22 cellular contexts compared by ENCODE assay signal in genomic region chrX:138519296-138519695, GRCh38.
DNase-seq lines count a peak whose midpoint lies in the region; ATAC-seq, FAIRE-seq and TF ChIP-seq lines count a peak whose summit lies in the region.
"Had no signal": no experiment of that assay in that cellular context is flagged by ENCODE, and none has a peak within 500 bp of the region (broad histone marks: within the 10 kb centered on the region; RNA-seq: fewer than 3 reads in every experiment).

No MANE protein-coding gene starts in this region.

- H3K9me3 Mint-ChIP-seq in GM23338, result no peaks in the 10 kb centered on the region
- peaks cover 0 to 15% of the 10 kb centered on the region in 2 donors for H3K9me3 Mint-ChIP-seq in natural killer cell
- H3K9me3 Mint-ChIP-seq: activated CD8-positive, alpha-beta T cell treated with anti-CD3 and anti-CD28 coated beads for 36 hours had no signal

- no peak overlapping the region for H3K4me3 ChIP-seq in GM23338
- H3K4me3 ChIP-seq in bronchial epithelial cell (ENCODE audit: low read depth, low read length), result no peak overlapping the region
- no peak overlapping the region for H3K4me3 ChIP-seq in left ventricle myocardium inferior
- H3K4me3 ChIP-seq: ovary, SK-N-MC, spleen had no signal

- H3K27me3 Mint-ChIP-seq in GM23338 (ENCODE audit: insufficient read depth, low read depth, poor library complexity), result peaks cover 2% of the 10 kb centered on the region
- peaks cover 0 to 5% of the 10 kb centered on the region in 2 donors for H3K27me3 Mint-ChIP-seq in natural killer cell (ENCODE audit: low read depth in 2 of 2)
- H3K27me3 Mint-ChIP-seq: activated CD8-positive, alpha-beta T cell treated with anti-CD3 and anti-CD28 coated beads for 36 hours; activated naive CD8-positive, alpha-beta T cell treated with anti-CD3 and anti-CD28 coated beads, Interleukin-2, amount 50 U/mL, for 24 hours had no signal

- DNase-seq in GM23338 (ENCODE audit: low spot score) (peak; percentile 12), bronchial epithelial cell (ENCODE audit: low read depth) (peak; percentile 4), myocyte (ENCODE audit: low read depth) (peak; percentile 4), natural killer cell (no peak), NCI-H2196 (lab: John Stamatoyannopoulos, UW; ENCODE audit: unreplicated experiment) (no peak), HT-29 (ENCODE audit: low spot score) (no peak), left ventricle myocardium inferior (no peak)
- DNase-seq: activated CD8-positive, alpha-beta T cell treated with anti-CD3 and anti-CD28 coated beads for 36 hours; activated naive CD8-positive, alpha-beta T cell treated with anti-CD3 and anti-CD28 coated beads, Interleukin-2, amount 50 U/mL, for 24 hours; activated T-cell treated with anti-CD3 and anti-CD28 coated beads, Interleukin-2, amount 50 U/mL, for 72 hours; cerebellar nuclear complex; COR-L47; foreskin fibroblast; GDM1; IMR-90; ovary; PC-3; spleen; stimulated activated naive CD8-positive, alpha-beta T cell treated with anti-CD3 and anti-CD28 coated beads, Interleukin-15, Interleukin-2, amounts not matched to agents 100 U/mL and 50 U/mL, for 24 hours had no signal

- FAIRE-seq in bronchial epithelial cell (lab: Jason Lieb, UNC), result no peak
- FAIRE-seq: TTC549 had no signal

- H3K27ac Mint-ChIP-seq in GM23338, result no peak overlapping the region
- H3K27ac Mint-ChIP-seq in natural killer cell, result no peak overlapping the region
- H3K27ac Mint-ChIP-seq: activated CD8-positive, alpha-beta T cell treated with anti-CD3 and anti-CD28 coated beads for 36 hours; activated naive CD8-positive, alpha-beta T cell treated with anti-CD3 and anti-CD28 coated beads, Interleukin-2, amount 50 U/mL, for 24 hours; activated T-cell treated with anti-CD3 and anti-CD28 coated beads, Interleukin-2, amount 50 U/mL, for 72 hours had no signal

- no peaks in the 10 kb centered on the region for H3K4me1 Mint-ChIP-seq in GM23338
- H3K4me1 Mint-ChIP-seq in natural killer cell, result no peaks in the 10 kb centered on the region
- H3K4me1 Mint-ChIP-seq: activated naive CD8-positive, alpha-beta T cell treated with anti-CD3 and anti-CD28 coated beads, Interleukin-2, amount 50 U/mL, for 24 hours had no signal

- H3K4me1 ChIP-seq in GM23338 (ENCODE audit: insufficient read depth) (no peaks in the 10 kb centered on the region), left ventricle myocardium inferior (no peaks in the 10 kb centered on the region)
- H3K4me1 ChIP-seq: spleen had no signal

- H3K27me3 ChIP-seq in GM23338 (ENCODE audit: insufficient read depth) (no peaks in the 10 kb centered on the region), bronchial epithelial cell (ENCODE audit: control insufficient read depth, insufficient read depth, low read length) (no peaks in the 10 kb centered on the region), left ventricle myocardium inferior (ENCODE audit: low read depth) (no peaks in the 10 kb centered on the region)
- H3K27me3 ChIP-seq: ovary, spleen had no signal

- intact Hi-C loops in natural killer cell (cut with micrococcal nuclease), result no loop called here
- intact Hi-C loops in left ventricle myocardium inferior (cut with micrococcal nuclease), result no loop called here

- no peak for TF ChIP-seq CTCF in 22Rv1 (IDR thresholded peaks at IDR 0.05)
- TF ChIP-seq CTCF in GM23338 (conservative IDR thresholded peaks at IDR 0.05; ENCODE audit: low read depth in 2 of 2), result no peak
- no peak for TF ChIP-seq CTCF in bronchial epithelial cell (IDR thresholded peaks at IDR 0.05; ENCODE audit: insufficient read depth, low read length, severe bottlenecking)
- no peak for TF ChIP-seq CTCF in natural killer cell (IDR thresholded peaks at IDR 0.05)
- no peak for TF ChIP-seq CTCF in left ventricle myocardium inferior (IDR thresholded peaks at IDR 0.05; ENCODE audit: borderline replicate concordance)

- H4K20me1 ChIP-seq in GM23338 (replicated peaks; ENCODE audit: insufficient read depth), result no peaks in the 10 kb centered on the region

- H3K36me3 Mint-ChIP-seq in GM23338 (ENCODE audit: low read depth), result no peaks in the 10 kb centered on the region
- H3K36me3 Mint-ChIP-seq in natural killer cell, result no peaks in the 10 kb centered on the region

- ATAC-seq in GM23338 (no peak), natural killer cell (no peak)
- ATAC-seq: activated CD8-positive, alpha-beta T cell treated with anti-CD3 and anti-CD28 coated beads for 36 hours; activated naive CD8-positive, alpha-beta T cell treated with anti-CD3 and anti-CD28 coated beads, Interleukin-2, amount 50 U/mL, for 24 hours; activated T-cell treated with anti-CD3 and anti-CD28 coated beads, Interleukin-2, amount 50 U/mL, for 72 hours; PC-3; stimulated activated naive CD8-positive, alpha-beta T cell treated with anti-CD3 and anti-CD28 coated beads, Interleukin-15, Interleukin-2, amounts not matched to agents 100 U/mL and 50 U/mL, for 24 hours had no signal

- no peak overlapping the region for H3K4me2 ChIP-seq in GM23338

- H3K27ac ChIP-seq in 22Rv1 (peak overlapping the region; percentile 4; the same call in 1 of the 2 replicates), GM23338 (ENCODE audit: low read depth) (no peak overlapping the region), left ventricle myocardium inferior (replicated peaks) (no peak overlapping the region)
- H3K27ac ChIP-seq: ovary, SK-N-MC, spleen had no signal

- H3K9me2 ChIP-seq in GM23338 (ENCODE audit: insufficient read depth), result no peaks in the 10 kb centered on the region

- H3K4me3 Mint-ChIP-seq in GM23338 (no peak overlapping the region), natural killer cell (no peak overlapping the region)
- H3K4me3 Mint-ChIP-seq: activated CD8-positive, alpha-beta T cell treated with anti-CD3 and anti-CD28 coated beads for 36 hours; activated naive CD8-positive, alpha-beta T cell treated with anti-CD3 and anti-CD28 coated beads, Interleukin-2, amount 50 U/mL, for 24 hours; activated T-cell treated with anti-CD3 and anti-CD28 coated beads, Interleukin-2, amount 50 U/mL, for 72 hours had no signal

- H3K36me3 ChIP-seq in GM23338 (ENCODE audit: insufficient read depth), result no peaks in the 10 kb centered on the region
- no peaks in the 10 kb centered on the region for H3K36me3 ChIP-seq in bronchial epithelial cell (ENCODE audit: control insufficient read depth, insufficient read depth, low read length)
- no peaks in the 10 kb centered on the region for H3K36me3 ChIP-seq in left ventricle myocardium inferior
- H3K36me3 ChIP-seq: ovary, spleen had no signal

- no peak overlapping the region for H2AFZ ChIP-seq in GM23338

- no peaks in the 10 kb centered on the region for H3K9me3 ChIP-seq in left ventricle myocardium inferior (replicated peaks)
- H3K9me3 ChIP-seq: ovary, spleen had no signal

- no peaks in the 10 kb centered on the region for H3F3A ChIP-seq in GM23338 (replicated peaks; ENCODE audit: low read depth)

- H3K79me2 ChIP-seq in GM23338 (replicated peaks; ENCODE audit: insufficient read depth), result no peaks in the 10 kb centered on the region

TF ChIP-seq in GM23338, 12 proteins besides CTCF, POLR2A, EP300 and RAD21 (continues in another document):
- TF ChIP-seq CREB1 (CRISPR knock-in tag; IDR thresholded peaks at IDR 0.05; ENCODE audit: low read depth), result no peak
- TF ChIP-seq ZNF331 (CRISPR knock-in tag; IDR thresholded peaks at IDR 0.05; ENCODE audit: low read depth), result no peak
- TF ChIP-seq ZNF114 (CRISPR knock-in tag; IDR thresholded peaks at IDR 0.05), result no peak
- no peak for TF ChIP-seq EZH2 (IDR thresholded peaks at IDR 0.05; ENCODE audit: low read depth, unreplicated experiment)
- TF ChIP-seq JUNB (IDR thresholded peaks at IDR 0.05; ENCODE audit: unreplicated experiment), result no peak
- no peak for TF ChIP-seq STAT1 (IDR thresholded peaks at IDR 0.05; ENCODE audit: unreplicated experiment)
- TF ChIP-seq ETS1 (IDR thresholded peaks at IDR 0.05), result no peak

Comparison
In these comparisons a context has a peak if more than half of its experiments do, and no peak if none do; other contexts are left out.
1. DNase-seq: peak in GM23338 (single experiment), bronchial epithelial cell (single experiment) and myocyte (single experiment); none in natural killer cell (single experiment), NCI-H2196 (single experiment), HT-29 (single experiment) and left ventricle myocardium inferior (single experiment).